ENCODE assay signal across 8 cellular contexts in genomic region chr4:152534541-152535231, GRCh38. TPM values are rescaled to one million over a fixed set of nuclear protein-coding genes. Genes with fewer than 3 reads are reported as not detected.
A peak's percentile ranks its signal among the peaks of the same experiment; 100 is the strongest.
DNase-seq lines count a peak whose midpoint lies in the region; ATAC-seq, FAIRE-seq and TF ChIP-seq lines count a peak whose summit lies in the region.

No MANE protein-coding gene starts in this region.

- H3K4me1 ChIP-seq in Loucy (ENCODE audit: insufficient read depth, low read length, poor library complexity, severe bottlenecking), result peaks cover 61% of the 10 kb centered on the region
- peaks cover 0 to 7% (median 3%) of the 10 kb centered on the region in 4 experiments; a peak in 3 of 7 replicates for H3K4me1 ChIP-seq in H1 (replicated peaks in 1 of 4; ENCODE audit: control insufficient read depth in 3 of 4, insufficient read depth in 4 of 4, low read length in 3 of 4)
- peaks cover 19% of the 10 kb centered on the region for H3K4me1 ChIP-seq in mucosa of descending colon (ENCODE audit: low read depth)

- peaks cover 7% of the 10 kb centered on the region for H3K79me1 ChIP-seq in H1 (ENCODE audit: low read depth, low read length)

- no peak overlapping the region for H2AK5ac ChIP-seq in H1 (ENCODE audit: low read depth, low read length)

- no peaks in the 10 kb centered on the region for H3K27me3 ChIP-seq in Loucy (ENCODE audit: insufficient read depth, low read length, poor library complexity, severe bottlenecking)
- no peaks in the 10 kb centered on the region for H3K27me3 ChIP-seq in H1 (replicated peaks in 1 of 4; ENCODE audit: control insufficient read depth in 3 of 4, extremely low read depth in 1 of 4, insufficient read depth in 3 of 4, low read length in 3 of 4)

- TF ChIP-seq RAD21 in H1 (IDR thresholded peaks at IDR 0.05 in 1 of 2, conservative IDR thresholded peaks at IDR 0.05 in 1 of 2; ENCODE audit: low read depth in 2 of 2, low read length in 2 of 2), result no peak

- DNase-seq in DMS 273 treated with DMSO at 0.1 percent for 48 hours (lab: John Stamatoyannopoulos, UW) (peak; percentile 3), H1 (ENCODE audit: low read depth in 1 of 2, low spot score in 2 of 2) (peak in 1 of 2 experiments; percentile 58), mucosa of descending colon (peak; percentile 53 to 82 (median 73)), hippocampal formation (lab: John Stamatoyannopoulos, UW) (no peak), NCI-H187 (lab: John Stamatoyannopoulos, UW) (no peak)
- DNase-seq in activated CD4-positive, alpha-beta T cell treated with anti-CD3 and anti-CD28 coated beads, Interleukin-2, amount 50 U/mL, for 48 hours, result peak; percentile 43 to 57
- DNase-seq in stimulated activated naive CD8-positive, alpha-beta T cell treated with anti-CD3 and anti-CD28 coated beads, Interleukin-15, Interleukin-2, amounts not matched to agents 100 U/mL and 50 U/mL, for 24 hours, result peak; percentile 61

- no peak overlapping the region for H2BK20ac ChIP-seq in H1 (ENCODE audit: low read length)

- no peak for TF ChIP-seq CTCF in Loucy (conservative IDR thresholded peaks at IDR 0.05; ENCODE audit: low read length)
- no peak for TF ChIP-seq CTCF in H1 (IDR thresholded peaks at IDR 0.05; ENCODE audit: control extremely low read depth in 1 of 3, insufficient read depth in 1 of 3, low read depth in 1 of 3, low read length in 3 of 3)
- no peak for TF ChIP-seq CTCF in mucosa of descending colon (IDR thresholded peaks at IDR 0.05)

- no peak for FAIRE-seq in H1 (lab: Jason Lieb, UNC)

- WGBS in H1 (ENCODE audit: extremely low coverage in 1 of 2, insufficient coverage in 1 of 2, insufficient read length in 1 of 2, insufficient replicate concordance in 2 of 2, low coverage in 1 of 2, low lambda C conversion rate in 2 of 2, missing lambda C conversion rate in 1 of 2), 2 experiments, result 9% methylated on average over 26 of the region's 35 CpGs; no CpG with 5 or more reads in 1 of the 2 experiments

- POLR2A ChIA-PET in H1 (lab: Charles Lee; ENCODE audit: partially characterized antibody), result interaction anchor here (1.6 to 4.0 kb wide), 3 partner anchors 9 to 20 kb away, joined by 4 to 28 read pairs (median 8); no protein-coding TSS in a partner anchor

- H2AFZ ChIP-seq in Loucy (ENCODE audit: low read length), result peak overlapping the region; percentile 32
- no peak overlapping the region for H2AFZ ChIP-seq in H1 (ENCODE audit: low read length)

- intact Hi-C loops in mucosa of descending colon (cut with DNase I, micrococcal nuclease), result no loop called here

- H3K4me2 ChIP-seq in Loucy (ENCODE audit: low read depth, low read length, poor library complexity, severe bottlenecking) (peak overlapping the region; percentile 87), H1 (ENCODE audit: insufficient read depth in 1 of 2, low read depth in 2 of 2, low read length in 2 of 2) (peak overlapping the region; percentile 83 to 88)

- H2BK5ac ChIP-seq in H1 (ENCODE audit: low read depth, low read length), result no peak overlapping the region

- no peak overlapping the region for H3K14ac ChIP-seq in H1 (ENCODE audit: insufficient read length)

- H2BK120ac ChIP-seq in H1 (replicated peaks; ENCODE audit: low read depth, low read length), result no peak overlapping the region

- H3K4me3 ChIP-seq in Loucy (ENCODE audit: low read length, poor library complexity, severe bottlenecking), result peak overlapping the region; percentile 82
- peak overlapping the region; percentile 84 to 98 (median 92) for H3K4me3 ChIP-seq in H1 (ENCODE audit: extremely low read depth in 1 of 4, insufficient read depth in 2 of 4, low read depth in 3 of 4, low read length in 4 of 4)
- peak overlapping the region; percentile 98 for H3K4me3 ChIP-seq in mucosa of descending colon

- TF ChIP-seq POLR2A in H1 (IDR thresholded peaks at IDR 0.05; ENCODE audit: control extremely low read depth in 1 of 2, low read depth in 2 of 2, low read length in 2 of 2), result no peak

- no peaks in the 10 kb centered on the region; the same call in 1 of the 2 replicates for H3K23me2 ChIP-seq in H1 (ENCODE audit: low read depth, low read length)

- H3K9ac ChIP-seq in Loucy (ENCODE audit: low read depth, low read length, poor library complexity, severe bottlenecking), result peak overlapping the region; percentile 79
- H3K9ac ChIP-seq in H1 (replicated peaks in 1 of 4; ENCODE audit: extremely low read depth in 1 of 4, low read depth in 3 of 4, low read length in 3 of 4), result peak overlapping the region in 3 of 4 experiments; percentile 18 to 60 (median 35); a peak in 4 of 7 replicates

- no peaks in the 10 kb centered on the region for H3K9me2 ChIP-seq in Loucy (replicated peaks; ENCODE audit: low read depth, low read length)

- H2BK12ac ChIP-seq in H1 (ENCODE audit: low read depth, low read length), result no peak overlapping the region

- H4K8ac ChIP-seq in H1 (ENCODE audit: extremely low read depth, insufficient read depth, low read length), result peak overlapping the region; percentile 66; the same call in 1 of the 2 replicates

- H4K20me1 ChIP-seq in Loucy (ENCODE audit: insufficient read depth, low read length, poor library complexity, severe bottlenecking), result peaks cover 62% of the 10 kb centered on the region
- H4K20me1 ChIP-seq in H1 (replicated peaks in 1 of 2; ENCODE audit: control insufficient read depth in 1 of 2, insufficient read depth in 2 of 2, low read length in 2 of 2), result peaks cover 14 to 16% of the 10 kb centered on the region in 2 experiments

- no peak overlapping the region for H4K91ac ChIP-seq in H1 (replicated peaks; ENCODE audit: insufficient read length, low read length)

- CTCF ChIA-PET in H1 (lab: Charles Lee; ENCODE audit: partially characterized antibody), result interaction anchor here (1.2 to 4.2 kb wide), 4 partner anchors 11 to 106 kb away, joined by 3 to 12 read pairs (median 6); no protein-coding TSS in a partner anchor

- H3K36me3 ChIP-seq in Loucy (ENCODE audit: insufficient read depth, low read length) (no peaks in the 10 kb centered on the region), H1 (ENCODE audit: control insufficient read depth in 2 of 4, insufficient read depth in 4 of 4, low read length in 3 of 4) (peaks cover 0 to 7% (median 0%) of the 10 kb centered on the region in 4 experiments; a peak in 1 of 8 replicates), mucosa of descending colon (ENCODE audit: low read depth) (no peaks in the 10 kb centered on the region)

- no peak overlapping the region for H3K23ac ChIP-seq in H1 (ENCODE audit: insufficient read length)

- ATAC-seq in mucosa of descending colon, result peak; percentile 9
- ATAC-seq in stimulated activated naive CD8-positive, alpha-beta T cell treated with anti-CD3 and anti-CD28 coated beads, Interleukin-15, Interleukin-2, amounts not matched to agents 100 U/mL and 50 U/mL, for 24 hours, result no peak

- H3K9me3 ChIP-seq in Loucy (ENCODE audit: insufficient read depth, low read depth, low read length) (no peaks in the 10 kb centered on the region), H1 (ENCODE audit: insufficient read depth in 2 of 2, low read depth in 1 of 2, low read length in 1 of 2) (no peaks in the 10 kb centered on the region), mucosa of descending colon (no peaks in the 10 kb centered on the region)

- H3K56ac ChIP-seq in H1 (replicated peaks; ENCODE audit: insufficient read length, low read depth, low read length), result no peak overlapping the region

- no peak overlapping the region for H3K27ac ChIP-seq in H1 (ENCODE audit: low read depth, low read length)

- peaks cover 88% of the 10 kb centered on the region for H3K79me2 ChIP-seq in Loucy (ENCODE audit: insufficient read depth, low read length)
- H3K79me2 ChIP-seq in H1 (ENCODE audit: control insufficient read depth in 1 of 2, insufficient read depth in 2 of 2, low read length in 2 of 2), result peaks cover 4 to 81% of the 10 kb centered on the region in 2 experiments; a peak in 3 of 4 replicates

- no peak overlapping the region for H3K4ac ChIP-seq in H1 (replicated peaks; ENCODE audit: insufficient read length, low read depth, low read length)

- no peak overlapping the region for H3K18ac ChIP-seq in H1 (ENCODE audit: extremely low read depth, low read length)

- H4K5ac ChIP-seq in H1 (ENCODE audit: insufficient read length, low read depth, low read length), result no peak overlapping the region

- no peak for TF ChIP-seq EP300 in H1 (IDR thresholded peaks at IDR 0.05; ENCODE audit: borderline replicate concordance in 1 of 2, low read depth in 2 of 2, low read length in 2 of 2)

- no peak overlapping the region for H2BK15ac ChIP-seq in H1 (ENCODE audit: low read length)

- no peaks in the 10 kb centered on the region for H3F3A ChIP-seq in Loucy (ENCODE audit: low read depth)

TF ChIP-seq in H1, 55 proteins besides CTCF, POLR2A, EP300 and RAD21:
- TF ChIP-seq BCL11A (IDR thresholded peaks at IDR 0.05; ENCODE audit: low read depth in 2 of 2, low read length in 2 of 2), result no peak
- no peak for TF ChIP-seq BRCA1 (IDR thresholded peaks at IDR 0.05; ENCODE audit: low read depth, low read length)
- TF ChIP-seq EGR1 (IDR thresholded peaks at IDR 0.05; ENCODE audit: borderline replicate concordance, low read depth, low read length), result 0 out of 2 replicates have a peak, but pooled peaks have one; percentile 10

RNA-seq across cellular contexts. Expression of gene FBXW7, which starts 1.2 kb away (rescaled TPM):
- total RNA-seq in H1 (2021; fragmentation: NEBNext Ultra II Directional; extraction: Animal tissue kit (Norgen Biotek cat#: 25700)), result 26.7 and 28.9 TPM in 2 replicates
- 4.5 and 6.0 TPM in 2 replicates for polyA plus RNA-seq in H1 (2011; rRNA removed)
- 8.9 TPM for polyA plus RNA-seq in H1 (2011; cell fraction: cytosol; rRNA removed)
- polyA plus RNA-seq in H1 (2011; cell fraction: nucleus; rRNA removed), result 5.4 TPM
- polyA plus RNA-seq in H1 (2012, experiment 1 of 2), result 13.9 to 28.5 TPM (median 18.1 TPM) in 4 replicates
- polyA plus RNA-seq in H1 (2012, experiment 2 of 2), result 2.1 TPM
- polyA plus RNA-seq in H1 (2013, experiment 1 of 2), result 11.1 TPM
- 11.7 TPM for polyA plus RNA-seq in H1 (2013, experiment 2 of 2)
- 19.5 and 23.7 TPM in 2 replicates for polyA minus RNA-seq in H1 (2011; rRNA and poly(A)+ RNA removed)
- polyA minus RNA-seq in H1 (2011; cell fraction: cytosol; rRNA and poly(A)+ RNA removed), result 13.4 TPM
- polyA minus RNA-seq in H1 (2011; cell fraction: nucleus; rRNA and poly(A)+ RNA removed), result 66.2 TPM
- total RNA-seq in mucosa of descending colon, result 10 to 100 TPM; 38.5 to 48.6 (median 39.4) TPM

Comparison
In these comparisons a context has a peak if more than half of its experiments do, and no peak if none do; other contexts are left out.
1. DNase-seq: peak in DMS 273 treated with DMSO at 0.1 percent for 48 hours (single experiment), activated CD4-positive, alpha-beta T cell treated with anti-CD3 and anti-CD28 coated beads, Interleukin-2, amount 50 U/mL, for 48 hours (2 of 2), mucosa of descending colon (3 of 3) and stimulated activated naive CD8-positive, alpha-beta T cell treated with anti-CD3 and anti-CD28 coated beads, Interleukin-15, Interleukin-2, amounts not matched to agents 100 U/mL and 50 U/mL, for 24 hours (single experiment); none in hippocampal formation (0 of 2) and NCI-H187 (0 of 2).
2. Peak in every context shown above with its lines, with median percentiles within 50 percentile points of each other: H3K4me3 ChIP-seq.